16 cellular contexts compared by ENCODE assay signal in the genomic region with DNA sequence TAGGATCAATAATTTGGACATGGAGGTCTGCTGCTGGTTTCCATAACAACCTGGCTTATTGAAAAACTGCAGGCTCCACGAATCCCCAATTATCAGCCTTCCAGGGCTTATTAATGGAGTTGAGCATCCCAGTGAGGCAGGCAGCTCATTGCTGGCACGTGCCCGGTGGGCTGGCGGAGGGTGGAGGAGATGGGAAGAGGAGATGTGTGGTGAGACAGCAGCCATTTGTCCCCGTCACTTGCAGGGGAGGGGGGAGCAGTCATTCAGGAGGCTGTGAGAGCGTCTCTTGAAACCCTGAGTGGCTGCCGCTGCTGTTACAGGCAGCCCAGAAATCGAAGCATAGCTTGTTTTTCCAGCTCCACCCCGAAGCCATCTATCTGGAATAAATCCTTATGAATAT.
DNase-seq lines count a peak whose midpoint lies in the region; ATAC-seq and TF ChIP-seq lines count a peak whose summit lies in the region.
"Had no signal": no experiment of that assay in that cellular context is flagged by ENCODE, and none has a peak within 500 bp of the region (broad histone marks: within the 10 kb centered on the region; RNA-seq: fewer than 3 reads in every experiment).

No MANE protein-coding gene starts in this region.

- DNase-seq in NCI-H187 (lab: John Stamatoyannopoulos, UW): peak; percentile 42 to 69
- peak; percentile 48 for DNase-seq in endodermal cell
- peak; percentile 61 for DNase-seq in posterior vena cava (ENCODE audit: low spot score)
- DNase-seq in NCI-H1436 treated with DMSO at 0.1 percent for 48 hours (lab: John Stamatoyannopoulos, UW): no peak
- DNase-seq: activated CD4-positive, alpha-beta T cell treated with anti-CD3 and anti-CD28 coated beads for 36 hours; activated CD8-positive, alpha-beta memory T cell treated with anti-CD3 and anti-CD28 coated beads, Interleukin-2, amount 10 ng/mL, durations not matched to agents 7 days and 5 days; activated effector memory CD4-positive, alpha-beta T cell treated with anti-CD3 and anti-CD28 coated beads, Interleukin-2, amount 50 U/mL, for 16 hours; GDM1; natural killer cell; NCI-H2029 treated with DMSO at 0.1 percent for 48 hours; SW 1271 had no signal

- no peaks in the 10 kb centered on the region for H3K27me3 ChIP-seq in OCI-LY3 (ENCODE audit: low read depth, low read length)
- H3K27me3 ChIP-seq in endodermal cell (ENCODE audit: control insufficient read depth, insufficient read depth, low read length, poor library complexity, severe bottlenecking): no peaks in the 10 kb centered on the region

- no peaks in the 10 kb centered on the region for H3K79me2 ChIP-seq in OCI-LY3 (ENCODE audit: low read length)

- no peaks in the 10 kb centered on the region for H3K36me3 Mint-ChIP-seq in endodermal cell (ENCODE audit: low read depth)
- H3K36me3 Mint-ChIP-seq: activated CD8-positive, alpha-beta memory T cell treated with anti-CD3 and anti-CD28 coated beads, Interleukin-2, amount 10 ng/mL, durations not matched to agents 7 days and 5 days; memory B cell; natural killer cell had no signal

- H3K9me3 Mint-ChIP-seq in endodermal cell: no peaks in the 10 kb centered on the region
- H3K9me3 Mint-ChIP-seq: memory B cell, natural killer cell had no signal

- H3K9me3 ChIP-seq in OCI-LY3 (ENCODE audit: insufficient read depth, low read length) (no peaks in the 10 kb centered on the region), endodermal cell (ENCODE audit: control insufficient read depth, low read length) (no peaks in the 10 kb centered on the region)

- H3K4me1 ChIP-seq in OCI-LY3 (ENCODE audit: low read length) (peaks cover 22% of the 10 kb centered on the region), endodermal cell (ENCODE audit: control insufficient read depth, insufficient read depth, low read length) (no peaks in the 10 kb centered on the region)

- H3K27ac ChIP-seq in OCI-LY3 (ENCODE audit: low read length) (peak overlapping the region; percentile 5; the same call in 1 of the 2 replicates), endodermal cell (ENCODE audit: low read depth, low read length) (peak overlapping the region; percentile 41)

- no peaks in the 10 kb centered on the region for H4K20me1 ChIP-seq in OCI-LY3 (ENCODE audit: insufficient read depth, low read length)

- no peak for TF ChIP-seq CTCF in OCI-LY3 (IDR thresholded peaks at IDR 0.05; ENCODE audit: low read depth, low read length)
- no peak for TF ChIP-seq CTCF in endodermal cell (conservative IDR thresholded peaks at IDR 0.05)

- H3K4me2 ChIP-seq in OCI-LY3 (ENCODE audit: low read length): peak overlapping the region; percentile 66

- peak overlapping the region; percentile 79 for H2AFZ ChIP-seq in OCI-LY3 (ENCODE audit: low read depth, low read length)

- H3K4me3 ChIP-seq in OCI-LY3 (ENCODE audit: low read length) (peak overlapping the region; percentile 42), endodermal cell (ENCODE audit: low read length) (no peak overlapping the region)

- H3K27ac Mint-ChIP-seq in endodermal cell: no peak overlapping the region
- H3K27ac Mint-ChIP-seq: activated CD4-positive, alpha-beta T cell treated with anti-CD3 and anti-CD28 coated beads for 36 hours; activated CD8-positive, alpha-beta memory T cell treated with anti-CD3 and anti-CD28 coated beads, Interleukin-2, amount 10 ng/mL, durations not matched to agents 7 days and 5 days; B cell; memory B cell; natural killer cell had no signal

- ATAC-seq in HG02970 (IDR thresholded peaks at IDR 0.05; ENCODE audit: low FRiP score, unreplicated experiment) (no peak), HG03196 (IDR thresholded peaks at IDR 0.05; ENCODE audit: unreplicated experiment) (no peak)
- ATAC-seq: activated CD4-positive, alpha-beta T cell treated with anti-CD3 and anti-CD28 coated beads for 36 hours had no signal

- H3K27me3 Mint-ChIP-seq in endodermal cell (ENCODE audit: insufficient read depth): no peaks in the 10 kb centered on the region
- H3K27me3 Mint-ChIP-seq: memory B cell had no signal

- H3K36me3 ChIP-seq in OCI-LY3 (replicated peaks; ENCODE audit: low read depth, low read length): no peaks in the 10 kb centered on the region
- no peaks in the 10 kb centered on the region for H3K36me3 ChIP-seq in endodermal cell (ENCODE audit: control insufficient read depth, insufficient read depth, low read length)

- H3K4me3 Mint-ChIP-seq in endodermal cell: no peak overlapping the region
- H3K4me3 Mint-ChIP-seq: activated CD4-positive, alpha-beta T cell treated with anti-CD3 and anti-CD28 coated beads for 36 hours; activated CD8-positive, alpha-beta memory T cell treated with anti-CD3 and anti-CD28 coated beads, Interleukin-2, amount 10 ng/mL, durations not matched to agents 7 days and 5 days; B cell; memory B cell; natural killer cell had no signal

- H3K9ac ChIP-seq in OCI-LY3 (ENCODE audit: low read length) (peak overlapping the region; percentile 41; the same call in 1 of the 2 replicates), endodermal cell (ENCODE audit: extremely low read depth, low read length, poor library complexity, severe bottlenecking) (no peak overlapping the region)

- peaks cover 3% of the 10 kb centered on the region for H3K4me1 Mint-ChIP-seq in endodermal cell
- H3K4me1 Mint-ChIP-seq: activated CD4-positive, alpha-beta T cell treated with anti-CD3 and anti-CD28 coated beads for 36 hours; B cell; natural killer cell had no signal

- 79 to 86% methylated on average over 6 to 9 of the region's 9 CpGs for WGBS in endodermal cell (ENCODE audit: insufficient coverage in 1 of 2, insufficient read length in 1 of 2), 2 experiments

- intact Hi-C loops in posterior vena cava (cut with DNase I): loop anchor here (2.0 to 10.0 kb wide), 3 partner anchors 91 to 477 kb away; no protein-coding TSS in a partner anchor
